ENCODE assay signal across 1 cellular context in the genomic region with DNA sequence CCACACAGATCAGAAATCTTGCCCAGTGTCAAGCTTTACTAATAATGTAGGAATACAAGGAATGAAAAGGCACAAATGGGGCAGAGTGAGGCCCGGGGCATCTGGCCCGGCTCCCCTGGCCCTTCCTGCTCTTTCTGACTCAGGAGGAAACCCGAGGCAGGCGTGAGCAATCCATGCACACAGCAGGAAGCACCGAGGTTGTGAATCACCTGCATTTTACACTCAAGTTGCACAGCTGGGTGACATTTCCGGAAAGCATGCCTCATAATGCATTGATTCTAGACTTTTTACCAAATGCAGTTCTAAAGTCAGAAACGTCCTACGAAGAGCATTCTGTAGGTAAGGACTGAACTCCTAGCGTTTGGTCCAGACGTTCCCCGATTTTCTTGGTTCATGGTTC.
TF ChIP-seq lines count a peak whose summit lies in the region.

No MANE protein-coding gene starts in this region.

TF ChIP-seq in HepG2, 621 proteins besides CTCF, POLR2A, EP300 and RAD21:
- TF ChIP-seq ZFP90 (CRISPR knock-in tag; IDR thresholded peaks at IDR 0.05; ENCODE audit: borderline replicate concordance) (no peak), SETDB1 (CRISPR knock-in tag; IDR thresholded peaks at IDR 0.05; ENCODE audit: borderline replicate concordance) (no peak), ZMYM4 (CRISPR knock-in tag; IDR thresholded peaks at IDR 0.05) (no peak), ZC3H4 (CRISPR knock-in tag; IDR thresholded peaks at IDR 0.05; ENCODE audit: borderline replicate concordance) (no peak), MAFG (CRISPR knock-in tag; IDR thresholded peaks at IDR 0.05) (no peak), ZBTB33 (CRISPR knock-in tag; IDR thresholded peaks at IDR 0.05) (no peak), ZFP82 (CRISPR knock-in tag; IDR thresholded peaks at IDR 0.05; ENCODE audit: borderline replicate concordance) (no peak), REST (IDR thresholded peaks at IDR 0.05; ENCODE audit: borderline replicate concordance in 1 of 2, low read depth in 1 of 2, low read length in 2 of 2) (no peak), ZNF432 (CRISPR knock-in tag; IDR thresholded peaks at IDR 0.05; ENCODE audit: borderline replicate concordance) (no peak), ATF4 (CRISPR knock-in tag; IDR thresholded peaks at IDR 0.05) (no peak), PAWR (CRISPR knock-in tag; IDR thresholded peaks at IDR 0.05; ENCODE audit: borderline replicate concordance) (no peak), TRAFD1 (CRISPR knock-in tag; IDR thresholded peaks at IDR 0.05; ENCODE audit: borderline replicate concordance) (no peak)
- TF ChIP-seq, protein P1, sequence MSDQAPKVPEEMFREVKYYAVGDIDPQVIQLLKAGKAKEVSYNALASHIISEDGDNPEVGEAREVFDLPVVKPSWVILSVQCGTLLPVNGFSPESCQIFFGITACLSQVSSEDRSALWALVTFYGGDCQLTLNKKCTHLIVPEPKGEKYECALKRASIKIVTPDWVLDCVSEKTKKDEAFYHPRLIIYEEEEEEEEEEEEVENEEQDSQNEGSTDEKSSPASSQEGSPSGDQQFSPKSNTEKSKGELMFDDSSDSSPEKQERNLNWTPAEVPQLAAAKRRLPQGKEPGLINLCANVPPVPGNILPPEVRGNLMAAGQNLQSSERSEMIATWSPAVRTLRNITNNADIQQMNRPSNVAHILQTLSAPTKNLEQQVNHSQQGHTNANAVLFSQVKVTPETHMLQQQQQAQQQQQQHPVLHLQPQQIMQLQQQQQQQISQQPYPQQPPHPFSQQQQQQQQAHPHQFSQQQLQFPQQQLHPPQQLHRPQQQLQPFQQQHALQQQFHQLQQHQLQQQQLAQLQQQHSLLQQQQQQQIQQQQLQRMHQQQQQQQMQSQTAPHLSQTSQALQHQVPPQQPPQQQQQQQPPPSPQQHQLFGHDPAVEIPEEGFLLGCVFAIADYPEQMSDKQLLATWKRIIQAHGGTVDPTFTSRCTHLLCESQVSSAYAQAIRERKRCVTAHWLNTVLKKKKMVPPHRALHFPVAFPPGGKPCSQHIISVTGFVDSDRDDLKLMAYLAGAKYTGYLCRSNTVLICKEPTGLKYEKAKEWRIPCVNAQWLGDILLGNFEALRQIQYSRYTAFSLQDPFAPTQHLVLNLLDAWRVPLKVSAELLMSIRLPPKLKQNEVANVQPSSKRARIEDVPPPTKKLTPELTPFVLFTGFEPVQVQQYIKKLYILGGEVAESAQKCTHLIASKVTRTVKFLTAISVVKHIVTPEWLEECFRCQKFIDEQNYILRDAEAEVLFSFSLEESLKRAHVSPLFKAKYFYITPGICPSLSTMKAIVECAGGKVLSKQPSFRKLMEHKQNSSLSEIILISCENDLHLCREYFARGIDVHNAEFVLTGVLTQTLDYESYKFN (CRISPR knock-in tag; conservative IDR thresholded peaks at IDR 0.05) = no peak
